1 cellular context compared by ENCODE assay signal in the genomic region with DNA sequence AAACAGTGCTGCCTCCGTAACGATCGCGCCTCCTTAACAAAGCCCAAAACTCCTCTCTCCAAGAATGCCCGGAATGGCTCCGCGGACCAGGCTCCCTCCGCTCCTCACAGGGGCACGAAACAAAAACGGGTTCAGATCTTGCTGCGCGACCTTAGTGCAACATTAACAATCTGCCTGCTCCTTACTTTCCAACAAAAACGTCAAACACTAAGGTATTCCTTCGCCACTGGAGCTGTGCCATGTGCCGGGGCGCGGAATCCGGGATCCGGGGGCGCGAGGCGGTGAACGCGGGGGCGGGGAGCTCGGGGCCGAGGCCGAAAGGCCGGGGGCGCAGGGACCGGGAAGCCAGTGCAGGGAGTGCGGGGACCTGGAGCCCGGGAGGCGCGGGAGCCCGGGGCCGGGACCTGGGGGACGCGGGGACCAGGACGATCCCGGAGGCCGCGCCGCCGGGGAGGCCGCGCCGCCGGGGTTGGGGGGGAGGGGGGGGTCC.
TF ChIP-seq lines count a peak whose summit lies in the region.

No MANE protein-coding gene starts in this region.

TF ChIP-seq in SK-N-SH treated with all-trans-retinoic acid at 6 μM for 48 hours, 23 proteins besides CTCF, POLR2A, EP300 and RAD21 (continued from another document):
- TF ChIP-seq, protein P1, sequence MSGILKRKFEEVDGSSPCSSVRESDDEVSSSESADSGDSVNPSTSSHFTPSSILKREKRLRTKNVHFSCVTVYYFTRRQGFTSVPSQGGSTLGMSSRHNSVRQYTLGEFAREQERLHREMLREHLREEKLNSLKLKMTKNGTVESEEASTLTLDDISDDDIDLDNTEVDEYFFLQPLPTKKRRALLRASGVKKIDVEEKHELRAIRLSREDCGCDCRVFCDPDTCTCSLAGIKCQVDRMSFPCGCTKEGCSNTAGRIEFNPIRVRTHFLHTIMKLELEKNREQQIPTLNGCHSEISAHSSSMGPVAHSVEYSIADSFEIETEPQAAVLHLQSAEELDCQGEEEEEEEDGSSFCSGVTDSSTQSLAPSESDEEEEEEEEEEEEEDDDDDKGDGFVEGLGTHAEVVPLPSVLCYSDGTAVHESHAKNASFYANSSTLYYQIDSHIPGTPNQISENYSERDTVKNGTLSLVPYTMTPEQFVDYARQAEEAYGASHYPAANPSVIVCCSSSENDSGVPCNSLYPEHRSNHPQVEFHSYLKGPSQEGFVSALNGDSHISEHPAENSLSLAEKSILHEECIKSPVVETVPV (CRISPR knock-in tag; IDR thresholded peaks at IDR 0.05): no peak
- TF ChIP-seq, protein P2, sequence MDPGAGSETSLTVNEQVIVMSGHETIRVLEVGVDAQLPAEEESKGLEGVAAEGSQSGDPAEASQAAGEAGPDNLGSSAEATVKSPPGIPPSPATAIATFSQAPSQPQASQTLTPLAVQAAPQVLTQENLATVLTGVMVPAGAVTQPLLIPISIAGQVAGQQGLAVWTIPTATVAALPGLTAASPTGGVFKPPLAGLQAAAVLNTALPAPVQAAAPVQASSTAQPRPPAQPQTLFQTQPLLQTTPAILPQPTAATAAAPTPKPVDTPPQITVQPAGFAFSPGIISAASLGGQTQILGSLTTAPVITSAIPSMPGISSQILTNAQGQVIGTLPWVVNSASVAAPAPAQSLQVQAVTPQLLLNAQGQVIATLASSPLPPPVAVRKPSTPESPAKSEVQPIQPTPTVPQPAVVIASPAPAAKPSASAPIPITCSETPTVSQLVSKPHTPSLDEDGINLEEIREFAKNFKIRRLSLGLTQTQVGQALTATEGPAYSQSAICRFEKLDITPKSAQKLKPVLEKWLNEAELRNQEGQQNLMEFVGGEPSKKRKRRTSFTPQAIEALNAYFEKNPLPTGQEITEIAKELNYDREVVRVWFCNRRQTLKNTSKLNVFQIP (CRISPR knock-in tag; IDR thresholded peaks at IDR 0.05; ENCODE audit: borderline replicate concordance, low read depth): no peak
- TF ChIP-seq ESRRG (CRISPR knock-in tag; IDR thresholded peaks at IDR 0.05) (no peak), SNAI2 (CRISPR knock-in tag; IDR thresholded peaks at IDR 0.05) (no peak), ISL1 (CRISPR knock-in tag; IDR thresholded peaks at IDR 0.05) (no peak), ZFP3 (CRISPR knock-in tag; IDR thresholded peaks at IDR 0.05) (no peak), ZC3H10 (CRISPR knock-in tag; IDR thresholded peaks at IDR 0.05) (no peak)
TF ChIP-seq in SK-N-SH treated with all-trans-retinoic acid at 6 μM for 48 hours: peak in this region for 0.
